ENCODE assay signal across 10 cellular contexts in the genomic region with DNA sequence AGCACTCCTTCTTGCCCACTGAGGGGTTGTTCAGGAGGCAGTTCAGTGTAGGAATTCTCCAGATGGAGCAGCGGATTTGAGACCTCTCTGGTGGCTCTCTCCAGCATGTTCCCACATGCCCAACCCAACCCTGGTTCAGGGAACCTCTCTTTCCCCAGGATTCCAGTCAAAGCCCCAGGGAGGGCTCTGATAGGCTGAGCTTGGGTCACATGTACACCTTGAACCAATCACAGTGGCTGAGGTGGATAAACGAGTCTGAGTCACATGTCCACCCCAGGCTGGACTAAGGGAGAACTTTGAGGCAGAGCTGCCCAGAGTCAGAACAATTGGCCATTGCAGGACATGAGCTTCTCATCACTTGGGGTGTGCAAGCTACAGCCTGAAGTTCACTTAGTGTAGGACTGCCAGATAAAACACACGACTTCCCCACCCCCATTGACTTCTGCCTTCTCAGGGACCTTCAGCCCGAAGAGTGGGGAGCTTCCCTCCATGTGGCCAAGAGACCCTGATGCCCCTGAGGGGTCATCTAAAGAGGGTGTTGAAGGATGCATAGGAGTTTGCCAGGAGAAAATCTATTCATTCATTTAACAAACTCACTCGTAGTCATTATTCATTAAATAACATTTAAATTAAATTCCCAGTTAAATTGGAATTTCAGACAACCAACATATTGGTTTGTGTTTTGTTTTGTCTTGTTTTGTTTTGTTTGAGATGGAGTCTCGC. TPM values are rescaled to one million over a fixed set of nuclear protein-coding genes. Genes with fewer than 3 reads are reported as not detected.
DNase-seq lines count a peak whose midpoint lies in the region; ATAC-seq lines count a peak whose summit lies in the region.
"Had no signal": no experiment of that assay in that cellular context is flagged by ENCODE, and none has a peak within 500 bp of the region (broad histone marks: within the 10 kb centered on the region; RNA-seq: fewer than 3 reads in every experiment).

No MANE protein-coding gene starts in this region.

- peaks cover 2% of the 10 kb centered on the region for H3K79me1 ChIP-seq in neuronal stem cell (ENCODE audit: low read depth, low read length)

- no peak overlapping the region for H4K8ac ChIP-seq in neuronal stem cell (ENCODE audit: low read depth, low read length)

- H2BK12ac ChIP-seq in neuronal stem cell (ENCODE audit: low read length), result peak overlapping the region; percentile 10

- 100% methylated on average over 1 of the region's 6 CpGs; no CpG with 5 or more reads in 1 of the 2 donors for WGBS in neuronal stem cell (ENCODE audit: extremely low coverage in 2 of 2, insufficient read length in 2 of 2, insufficient replicate concordance in 1 of 2), 2 donors

- H2AFZ ChIP-seq in neuronal stem cell (ENCODE audit: low read length), result peak overlapping the region; percentile 45

- no peak overlapping the region for H3K23ac ChIP-seq in neuronal stem cell (ENCODE audit: low read depth, low read length, poor library complexity)

- no peak overlapping the region for H3K27ac ChIP-seq in neuronal stem cell (replicated peaks; ENCODE audit: low read length)

- no peak overlapping the region for H3K4me3 ChIP-seq in neuronal stem cell (ENCODE audit: low read length in 2 of 2)

- H3K9me3 ChIP-seq in neuronal stem cell (replicated peaks in 1 of 2; ENCODE audit: control insufficient read depth in 2 of 2, insufficient read depth in 1 of 2, low read depth in 1 of 2, low read length in 2 of 2), result no peaks in the 10 kb centered on the region

- no peak overlapping the region for H3K4ac ChIP-seq in neuronal stem cell (ENCODE audit: low read length)

- H3K18ac ChIP-seq in neuronal stem cell (ENCODE audit: low read length), result no peak overlapping the region

- peaks cover 4 to 5% of the 10 kb centered on the region in 2 donors for H3K4me1 ChIP-seq in neuronal stem cell (ENCODE audit: control insufficient read depth in 2 of 2, insufficient read depth in 1 of 2, low read depth in 1 of 2, low read length in 2 of 2)

- H2AK5ac ChIP-seq in neuronal stem cell (ENCODE audit: low read depth, low read length), result peak overlapping the region; percentile 46

- no peak overlapping the region for H3K9ac ChIP-seq in neuronal stem cell (ENCODE audit: low read depth, low read length, poor library complexity)

- no peak overlapping the region for H2BK5ac ChIP-seq in neuronal stem cell (ENCODE audit: low read length)

- peaks cover under 1 to 10% (median 10%) of the 10 kb centered on the region in 3 experiments for H3K27me3 ChIP-seq in neuronal stem cell (ENCODE audit: control insufficient read depth in 3 of 3, insufficient read depth in 3 of 3, low read depth in 1 of 3, low read length in 3 of 3)

- peak; percentile 37 for DNase-seq in NCI-H1694 treated with DMSO at 0.1 percent for 48 hours (lab: John Stamatoyannopoulos, UW)
- DNase-seq in NCI-H1694 (lab: John Stamatoyannopoulos, UW), result no peak
- DNase-seq in MV-4-11 (lab: John Stamatoyannopoulos, UW), result peak; percentile 43
- peak; percentile 38 for DNase-seq in amniotic epithelial cell (ENCODE audit: low read depth)
- DNase-seq in neuronal stem cell (ENCODE audit: low spot score), result no peak
- DNase-seq in NCI-H2107 treated with DMSO at 0.1 percent for 48 hours (lab: John Stamatoyannopoulos, UW; ENCODE audit: unreplicated experiment), result no peak
- no peak for DNase-seq in inferior parietal cortex (ENCODE audit: extremely low spot score)
- DNase-seq: natural killer cell, NCI-H187 had no signal

- no peak overlapping the region for H4K91ac ChIP-seq in neuronal stem cell (ENCODE audit: low read depth, low read length, poor library complexity)

- ATAC-seq in GM21786 (IDR thresholded peaks at IDR 0.05; ENCODE audit: unreplicated experiment), result no peak
- ATAC-seq: natural killer cell had no signal

- no peak overlapping the region for H3K14ac ChIP-seq in neuronal stem cell (ENCODE audit: low read length)

- H3K36me3 ChIP-seq in neuronal stem cell (replicated peaks in 1 of 2; ENCODE audit: control insufficient read depth in 2 of 2, insufficient read depth in 2 of 2, low read length in 2 of 2), result no peaks in the 10 kb centered on the region

- peak overlapping the region; percentile 2 for H3K4me2 ChIP-seq in neuronal stem cell (ENCODE audit: insufficient read depth, low read length, poor library complexity, severe bottlenecking)

- H2BK120ac ChIP-seq in neuronal stem cell (ENCODE audit: low read depth, low read length), result no peak overlapping the region

- H2BK15ac ChIP-seq in neuronal stem cell (ENCODE audit: low read length), result no peak overlapping the region

RNA-seq across cellular contexts. Expression of gene MAST3, which starts 4.0 kb away (rescaled TPM):
- 3.8 TPM for polyA plus RNA-seq in neuronal stem cell (2013, experiment 1 of 2)
- 4.1 TPM for polyA plus RNA-seq in neuronal stem cell (2013, experiment 2 of 2)

RNA-seq across cellular contexts. Expression of gene IL12RB1, which starts 6.9 kb away (rescaled TPM):
- polyA plus RNA-seq in neuronal stem cell (2013, experiment 1 of 2), result not detected
- polyA plus RNA-seq in neuronal stem cell (2013, experiment 2 of 2), result not detected

RNA-seq across cellular contexts. Expression of gene PIK3R2, which starts 59.4 kb away (rescaled TPM):
- polyA plus RNA-seq in neuronal stem cell (2013, experiment 1 of 2), result 52.3 TPM
- polyA plus RNA-seq in neuronal stem cell (2013, experiment 2 of 2), result 51.8 TPM

Comparison
In these comparisons a context has a peak if more than half of its experiments do, and no peak if none do; other contexts are left out.
1. DNase-seq: peak in NCI-H1694 treated with DMSO at 0.1 percent for 48 hours (single experiment), MV-4-11 (single experiment) and amniotic epithelial cell (single experiment); none in NCI-H1694 (single experiment), neuronal stem cell (single experiment), NCI-H2107 treated with DMSO at 0.1 percent for 48 hours (single experiment) and inferior parietal cortex (single experiment).